ENCODE assay signal across 6 cellular contexts in genomic region chr5:78620119-78620518, GRCh38. TPM values are rescaled to one million over a fixed set of nuclear protein-coding genes. Genes with fewer than 3 reads are reported as not detected.
DNase-seq lines count a peak whose midpoint lies in the region; ATAC-seq, FAIRE-seq and TF ChIP-seq lines count a peak whose summit lies in the region.
"Not testable (repeated sequence)": the region's sequence is repeated elsewhere in the genome, so short reads cannot be mapped to it uniquely, and the experiment has no call there.

No MANE protein-coding gene starts in this region.

- not testable (repeated sequence) for H4K91ac ChIP-seq in trophoblast cell (ENCODE audit: low read depth, low read length)

- not testable (repeated sequence) for H3K4me3 Mint-ChIP-seq in astrocyte (ENCODE audit: unreplicated experiment); endodermal cell
- peak overlapping the region; percentile 58 for H3K4me3 Mint-ChIP-seq in endothelial cell (ENCODE audit: unreplicated experiment)

- H3K23ac ChIP-seq in mesendoderm (ENCODE audit: low read length); trophoblast cell (ENCODE audit: low read length): not testable (repeated sequence)

- not testable (repeated sequence) for H2AK5ac ChIP-seq in mesendoderm (ENCODE audit: low read length); trophoblast cell (ENCODE audit: low read length)

- H4K12ac ChIP-seq in trophoblast cell (ENCODE audit: low read depth, low read length), result not testable (repeated sequence)

- H3K27ac ChIP-seq in astrocyte (ENCODE audit: low read depth, low read length); K562 (ENCODE audit: extremely low read depth, low read depth, low read length); endodermal cell (ENCODE audit: low read depth, low read length); mesendoderm (ENCODE audit: low read depth, low read length); trophoblast cell (ENCODE audit: low read depth, low read length): not testable (repeated sequence)

- peaks cover 32% of the 10 kb centered on the region for H3K79me2 ChIP-seq in astrocyte (ENCODE audit: insufficient read depth, low read length)
- H3K79me2 ChIP-seq in K562 (ENCODE audit: control insufficient read depth, insufficient read depth, low read length); mesendoderm (ENCODE audit: control insufficient read depth, insufficient read depth, low read length); trophoblast cell (ENCODE audit: control insufficient read depth, insufficient read depth, low read length, poor library complexity): not testable (repeated sequence)

- not testable (repeated sequence) for H3K4me1 ChIP-seq in astrocyte (ENCODE audit: insufficient read depth, low read length); K562 (replicated peaks in 1 of 2; ENCODE audit: control insufficient read depth in 2 of 2, insufficient read depth in 2 of 2, low read length in 2 of 2); endodermal cell (ENCODE audit: control insufficient read depth, insufficient read depth, low read length); mesendoderm (ENCODE audit: control insufficient read depth, low read depth, low read length)
- peaks cover 9 to 12% of the 10 kb centered on the region in 2 experiments for H3K4me1 ChIP-seq in trophoblast cell (ENCODE audit: control insufficient read depth in 1 of 2, insufficient read depth in 2 of 2, low read length in 2 of 2)

- H3K4me2 ChIP-seq in astrocyte (ENCODE audit: low read length); K562 (ENCODE audit: insufficient read depth, low read length); mesendoderm (ENCODE audit: low read length); trophoblast cell (ENCODE audit: low read length): not testable (repeated sequence)

- not testable (repeated sequence) for H3K9me1 ChIP-seq in K562 (ENCODE audit: control insufficient read depth, insufficient read depth, low read length)

- H3K4me3 ChIP-seq in astrocyte (ENCODE audit: insufficient read depth, low read depth, low read length); K562; trophoblast cell (ENCODE audit: low read depth, low read length): not testable (repeated sequence)
- H3K4me3 ChIP-seq in endodermal cell (ENCODE audit: low read length), result peak overlapping the region; percentile 60
- H3K4me3 ChIP-seq in mesendoderm (ENCODE audit: low read length), result peak overlapping the region; percentile 14

- not testable (repeated sequence) for ATAC-seq in K562

- H3K36me3 Mint-ChIP-seq in astrocyte (ENCODE audit: low read depth, unreplicated experiment), result peaks cover 29% of the 10 kb centered on the region
- H3K36me3 Mint-ChIP-seq in endodermal cell (ENCODE audit: low read depth), result peaks cover 81% of the 10 kb centered on the region
- H3K36me3 Mint-ChIP-seq in endothelial cell (ENCODE audit: low read depth, unreplicated experiment), result peaks cover 50% of the 10 kb centered on the region

- H4K8ac ChIP-seq in mesendoderm (ENCODE audit: low read depth, low read length); trophoblast cell (ENCODE audit: low read depth, low read length): not testable (repeated sequence)

- DNase-seq in astrocyte (ENCODE audit: low read depth); K562 (ENCODE audit: extremely low read depth in 1 of 4, low spot score in 3 of 4); endodermal cell; endothelial cell (ENCODE audit: low spot score); mesendoderm; trophoblast cell: not testable (repeated sequence)

- not testable (repeated sequence) for H3K9ac ChIP-seq in astrocyte (ENCODE audit: low read length); K562 (ENCODE audit: insufficient read depth in 1 of 2, low read depth in 2 of 2, low read length in 2 of 2); endodermal cell (ENCODE audit: extremely low read depth, low read length, poor library complexity, severe bottlenecking); mesendoderm (ENCODE audit: low read length); trophoblast cell (ENCODE audit: low read length)

- 63% methylated on average over 4 of the region's 4 CpGs for WGBS in K562 (ENCODE audit: insufficient coverage, low coverage, missing lambda C conversion rate)
- WGBS in endodermal cell (ENCODE audit: insufficient coverage in 1 of 2, insufficient read length in 1 of 2), 2 experiments, result 100% methylated on average over 2 to 3 of the region's 4 CpGs
- no CpG with 5 or more reads among the region's 4 CpGs for WGBS in mesendoderm (ENCODE audit: extremely low coverage, insufficient coverage, low lambda C conversion rate)
- no CpG with 5 or more reads among the region's 4 CpGs for WGBS in trophoblast cell (ENCODE audit: extremely low coverage, insufficient coverage, insufficient read length)

- not testable (repeated sequence) for H3K27me3 Mint-ChIP-seq in astrocyte (ENCODE audit: low read depth, unreplicated experiment); endodermal cell (ENCODE audit: insufficient read depth); endothelial cell (ENCODE audit: unreplicated experiment)

- H2BK120ac ChIP-seq in mesendoderm (ENCODE audit: low read depth, low read length); trophoblast cell (ENCODE audit: insufficient read depth, low read length, poor library complexity): not testable (repeated sequence)

- H2BK15ac ChIP-seq in mesendoderm (replicated peaks; ENCODE audit: low read depth), result not testable (repeated sequence)

- not testable (repeated sequence) for TF ChIP-seq CTCF in astrocyte (IDR thresholded peaks at IDR 0.05; ENCODE audit: insufficient read depth, low read depth, low read length); K562 (IDR thresholded peaks at IDR 0.05 in 2 of 3, conservative IDR thresholded peaks at IDR 0.05 in 1 of 3; ENCODE audit: insufficient read depth in 2 of 3, low read depth in 1 of 3, low read length in 3 of 3); endodermal cell (conservative IDR thresholded peaks at IDR 0.05); endothelial cell (IDR thresholded peaks at IDR 0.05; ENCODE audit: unreplicated experiment)

- not testable (repeated sequence) for H2BK12ac ChIP-seq in trophoblast cell (ENCODE audit: low read length)

- H3K4ac ChIP-seq in mesendoderm (ENCODE audit: low read depth, low read length), result not testable (repeated sequence)
- peak overlapping the region; percentile 16 for H3K4ac ChIP-seq in trophoblast cell (ENCODE audit: low read depth, low read length)

- H3K27me3 ChIP-seq in astrocyte (ENCODE audit: insufficient read depth, low read length); K562 (ENCODE audit: control insufficient read depth in 2 of 2, insufficient read depth in 2 of 2, low read length in 2 of 2); endodermal cell (ENCODE audit: control insufficient read depth, insufficient read depth, low read length, poor library complexity, severe bottlenecking); mesendoderm (ENCODE audit: insufficient read depth, low read length, poor library complexity); trophoblast cell (ENCODE audit: insufficient read depth, low read length): not testable (repeated sequence)

- not testable (repeated sequence) for H3K18ac ChIP-seq in mesendoderm (ENCODE audit: low read length); trophoblast cell (ENCODE audit: low read length)

- TF ChIP-seq EP300 in K562 (IDR thresholded peaks at IDR 0.05; ENCODE audit: low read length), result not testable (repeated sequence)

- not testable (repeated sequence) for H2BK5ac ChIP-seq in mesendoderm (ENCODE audit: low read length); trophoblast cell (ENCODE audit: low read depth, low read length, poor library complexity)

- intact Hi-C loops in K562 (cut with micrococcal nuclease), result not testable (repeated sequence)

- POLR2A ChIA-PET in K562 (lab: Yijun Ruan, JAX), result not testable (repeated sequence)

- not testable (repeated sequence) for H3K36me3 ChIP-seq in astrocyte (ENCODE audit: insufficient read depth, low read length); K562 (ENCODE audit: control insufficient read depth, insufficient read depth, low read length); mesendoderm (ENCODE audit: control insufficient read depth, insufficient read depth, low read length)
- H3K36me3 ChIP-seq in endodermal cell (ENCODE audit: control insufficient read depth, insufficient read depth, low read length) (peaks cover 81% of the 10 kb centered on the region), trophoblast cell (ENCODE audit: control insufficient read depth in 1 of 2, insufficient read depth in 2 of 2, low read length in 2 of 2) (peaks cover 7 to 12% of the 10 kb centered on the region in 2 experiments)

- H4K20me1 ChIP-seq in astrocyte (ENCODE audit: insufficient read depth, low read length), result peaks cover 23% of the 10 kb centered on the region
- H4K20me1 ChIP-seq in K562 (replicated peaks; ENCODE audit: control insufficient read depth, insufficient read depth, low read length), result not testable (repeated sequence)

- not testable (repeated sequence) for BruUV-seq in K562 (replicated peaks; lab: Mats Ljungman, UMichigan)

- CTCF ChIA-PET in K562 (lab: Yijun Ruan, JAX; ENCODE audit: low intra/inter-chr PET ratio), result not testable (repeated sequence)

- H3K9me3 Mint-ChIP-seq in astrocyte (ENCODE audit: unreplicated experiment); endothelial cell (ENCODE audit: unreplicated experiment): not testable (repeated sequence)
- H3K9me3 Mint-ChIP-seq in endodermal cell, result peaks cover 17% of the 10 kb centered on the region

- H3K14ac ChIP-seq in trophoblast cell (ENCODE audit: low read length), result not testable (repeated sequence)

- H3K56ac ChIP-seq in mesendoderm (ENCODE audit: low read length), result not testable (repeated sequence)

- not testable (repeated sequence) for H3K9me3 ChIP-seq in astrocyte (ENCODE audit: insufficient read depth, low read depth, low read length); K562 (replicated peaks; ENCODE audit: control insufficient read depth, insufficient read depth, low read depth, low read length); trophoblast cell (ENCODE audit: insufficient read depth, low read depth, low read length)
- peaks cover 25% of the 10 kb centered on the region for H3K9me3 ChIP-seq in endodermal cell (ENCODE audit: control insufficient read depth, low read length)

- peaks cover 26% of the 10 kb centered on the region for H3K79me1 ChIP-seq in mesendoderm (ENCODE audit: low read length)
- H3K79me1 ChIP-seq in trophoblast cell (ENCODE audit: low read length), result not testable (repeated sequence)

- peaks cover 27% of the 10 kb centered on the region for H3K4me1 Mint-ChIP-seq in astrocyte (ENCODE audit: low read depth, unreplicated experiment)
- H3K4me1 Mint-ChIP-seq in endodermal cell, result peaks cover 35% of the 10 kb centered on the region
- not testable (repeated sequence) for H3K4me1 Mint-ChIP-seq in endothelial cell (ENCODE audit: unreplicated experiment)

- peak overlapping the region; percentile 2 for H3K27ac Mint-ChIP-seq in astrocyte (ENCODE audit: unreplicated experiment)
- H3K27ac Mint-ChIP-seq in endodermal cell; endothelial cell (ENCODE audit: unreplicated experiment): not testable (repeated sequence)

- in situ Hi-C loops in K562 (cut with MboI), result not testable (repeated sequence)

- not testable (repeated sequence) for H2AFZ ChIP-seq in astrocyte (ENCODE audit: low read depth, low read length); K562 (ENCODE audit: low read depth, low read length); trophoblast cell (ENCODE audit: insufficient read depth, low read length, poor library complexity)

- TF ChIP-seq POLR2A in K562 (conservative IDR thresholded peaks at IDR 0.05), result not testable (repeated sequence)

- not testable (repeated sequence) for FAIRE-seq in astrocyte (lab: Jason Lieb, UNC); K562 (lab: Jason Lieb, UNC)

- TF ChIP-seq RAD21 in K562 (CRISPR knock-in tag; conservative IDR thresholded peaks at IDR 0.05 in 1 of 2, IDR thresholded peaks at IDR 0.05 in 1 of 2), result not testable (repeated sequence)

- not testable (repeated sequence) for H4K5ac ChIP-seq in mesendoderm (ENCODE audit: low read length)

RNA-seq across cellular contexts. Expression of gene LHFPL2, which starts 28.5 kb away (rescaled TPM):
- total RNA-seq in astrocyte, result 17.0 and 19.8 TPM in 2 replicates
- total RNA-seq in K562 (2011; cell fraction: chromatin; rRNA removed; ENCODE audit: low replicate concordance), result 9.1 and 15.2 TPM in 2 replicates
- 7.2 and 7.5 TPM in 2 replicates for total RNA-seq in K562 (2011; cell fraction: nucleolus; rRNA removed)
- 8.7 and 12.7 TPM in 2 replicates for total RNA-seq in K562 (2011; cell fraction: nucleoplasm; rRNA removed)
- 4.1 and 5.2 TPM in 2 replicates for total RNA-seq in K562 (2014; rRNA removed)
- 6.4 and 6.6 TPM in 2 replicates for total RNA-seq in K562 (2014; rRNA removed; fragmentation: Illumina TruSeq; extraction: Trizol)
- total RNA-seq in K562 (2015; rRNA removed; fragmentation: Illumina TruSeq; extraction: Trizol), result 5.1 and 5.2 TPM in 2 replicates
- 6.6 TPM in 2 replicates for total RNA-seq in K562 (2021)
- 1.9 and 4.6 TPM in 2 replicates for polyA plus RNA-seq in K562 (2011; rRNA removed)
- 1.6 and 3.6 TPM in 2 replicates for polyA plus RNA-seq in K562 (2011; cell fraction: cytosol; rRNA removed)
- 1.8 and 5.6 TPM in 2 replicates for polyA plus RNA-seq in K562 (2011; cell fraction: nucleus; rRNA removed)
- polyA plus RNA-seq in K562 (2012), result 3.7 and 6.0 TPM in 2 replicates
- 4.8 and 5.6 TPM in 2 replicates for polyA plus RNA-seq in K562 (2014; fragmentation: Illumina TruSeq; extraction: Trizol)
- polyA plus RNA-seq in K562 (2014; fragmentation: Nextera tagmentation; extraction: Ambion mirVana), result 1 to 10 TPM; 1.0 to 1.6 TPM
- 3.7 TPM in 2 replicates for polyA plus RNA-seq in K562 (2014; rRNA removed)
- 6.7 and 11.2 TPM in 2 replicates for polyA minus RNA-seq in K562 (2011; rRNA and poly(A)+ RNA removed)
- polyA minus RNA-seq in K562 (2011; cell fraction: cytosol; rRNA and poly(A)+ RNA removed), result 5.9 and 9.2 TPM in 2 replicates
- polyA minus RNA-seq in K562 (2011; cell fraction: nucleus; rRNA and poly(A)+ RNA removed), result 6.6 and 7.4 TPM in 2 replicates
- total RNA-seq in endodermal cell, result 100 to 1,000 TPM; 136 to 238 TPM
- 23.7 TPM for polyA plus RNA-seq in endodermal cell (2013, experiment 1 of 2)
- polyA plus RNA-seq in endodermal cell (2013, experiment 2 of 2), result 24.8 TPM
- total RNA-seq in endothelial cell (ENCODE audit: unreplicated experiment), result 47.6 TPM
- 14.7 TPM for polyA plus RNA-seq in mesendoderm (2013, experiment 1 of 2)
- 15.2 TPM for polyA plus RNA-seq in mesendoderm (2013, experiment 2 of 2)
- 27.9 and 29.1 TPM in 2 replicates for polyA plus RNA-seq in trophoblast cell (2013)
